ENCODE assay signal across 2 cellular contexts in the genomic region with DNA sequence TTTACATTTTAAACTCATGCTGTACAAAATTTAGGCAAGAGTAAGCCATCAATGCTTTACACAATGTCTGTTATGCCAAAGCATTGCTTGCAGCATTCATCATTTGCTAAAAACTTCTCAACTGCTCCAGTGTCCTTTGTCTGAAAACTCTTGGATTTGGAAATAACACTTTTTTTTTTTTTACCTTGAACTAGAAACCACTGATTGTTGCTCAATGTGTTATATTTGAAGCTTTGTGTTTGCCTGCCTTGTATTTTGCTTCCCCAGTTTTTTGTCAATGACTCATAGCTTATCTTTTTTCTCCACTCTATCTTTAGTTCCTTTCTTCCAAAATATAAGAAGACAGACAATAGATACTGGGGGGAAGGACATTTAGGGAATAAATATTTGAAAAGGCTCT.
A peak's percentile ranks its signal among the peaks of the same experiment; 100 is the strongest.
TF ChIP-seq lines count a peak whose summit lies in the region.

No MANE protein-coding gene starts in this region.

TF ChIP-seq in K562, 482 proteins besides CTCF, POLR2A, EP300 and RAD21:
- TF ChIP-seq JUND (IDR thresholded peaks at IDR 0.05; ENCODE audit: borderline replicate concordance, low read depth, low read length) (0 out of 2 replicates have a peak, but pooled peaks have one; percentile 10), JUND (tag; IDR thresholded peaks at IDR 0.05; ENCODE audit: borderline replicate concordance, low read depth, low read length) (no peak), ARID1B (IDR thresholded peaks at IDR 0.05) (peak; percentile 16; the same call in 1 of the 2 replicates), ZNF41 (CRISPR knock-in tag; conservative IDR thresholded peaks at IDR 0.05) (no peak), FOSL1 (tag; conservative IDR thresholded peaks at IDR 0.05) (0 out of 2 replicates have a peak, but pooled peaks have one; percentile 23), ILK (tag; IDR thresholded peaks at IDR 0.05; ENCODE audit: borderline replicate concordance, low read depth) (no peak)
- TF ChIP-seq, protein P1, sequence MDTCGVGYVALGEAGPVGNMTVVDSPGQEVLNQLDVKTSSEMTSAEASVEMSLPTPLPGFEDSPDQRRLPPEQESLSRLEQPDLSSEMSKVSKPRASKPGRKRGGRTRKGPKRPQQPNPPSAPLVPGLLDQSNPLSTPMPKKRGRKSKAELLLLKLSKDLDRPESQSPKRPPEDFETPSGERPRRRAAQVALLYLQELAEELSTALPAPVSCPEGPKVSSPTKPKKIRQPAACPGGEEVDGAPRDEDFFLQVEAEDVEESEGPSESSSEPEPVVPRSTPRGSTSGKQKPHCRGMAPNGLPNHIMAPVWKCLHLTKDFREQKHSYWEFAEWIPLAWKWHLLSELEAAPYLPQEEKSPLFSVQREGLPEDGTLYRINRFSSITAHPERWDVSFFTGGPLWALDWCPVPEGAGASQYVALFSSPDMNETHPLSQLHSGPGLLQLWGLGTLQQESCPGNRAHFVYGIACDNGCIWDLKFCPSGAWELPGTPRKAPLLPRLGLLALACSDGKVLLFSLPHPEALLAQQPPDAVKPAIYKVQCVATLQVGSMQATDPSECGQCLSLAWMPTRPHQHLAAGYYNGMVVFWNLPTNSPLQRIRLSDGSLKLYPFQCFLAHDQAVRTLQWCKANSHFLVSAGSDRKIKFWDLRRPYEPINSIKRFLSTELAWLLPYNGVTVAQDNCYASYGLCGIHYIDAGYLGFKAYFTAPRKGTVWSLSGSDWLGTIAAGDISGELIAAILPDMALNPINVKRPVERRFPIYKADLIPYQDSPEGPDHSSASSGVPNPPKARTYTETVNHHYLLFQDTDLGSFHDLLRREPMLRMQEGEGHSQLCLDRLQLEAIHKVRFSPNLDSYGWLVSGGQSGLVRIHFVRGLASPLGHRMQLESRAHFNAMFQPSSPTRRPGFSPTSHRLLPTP (IDR thresholded peaks at IDR 0.05; ENCODE audit: borderline replicate concordance, extremely low read depth, insufficient read length) = no peak
- TF ChIP-seq, protein P2, sequence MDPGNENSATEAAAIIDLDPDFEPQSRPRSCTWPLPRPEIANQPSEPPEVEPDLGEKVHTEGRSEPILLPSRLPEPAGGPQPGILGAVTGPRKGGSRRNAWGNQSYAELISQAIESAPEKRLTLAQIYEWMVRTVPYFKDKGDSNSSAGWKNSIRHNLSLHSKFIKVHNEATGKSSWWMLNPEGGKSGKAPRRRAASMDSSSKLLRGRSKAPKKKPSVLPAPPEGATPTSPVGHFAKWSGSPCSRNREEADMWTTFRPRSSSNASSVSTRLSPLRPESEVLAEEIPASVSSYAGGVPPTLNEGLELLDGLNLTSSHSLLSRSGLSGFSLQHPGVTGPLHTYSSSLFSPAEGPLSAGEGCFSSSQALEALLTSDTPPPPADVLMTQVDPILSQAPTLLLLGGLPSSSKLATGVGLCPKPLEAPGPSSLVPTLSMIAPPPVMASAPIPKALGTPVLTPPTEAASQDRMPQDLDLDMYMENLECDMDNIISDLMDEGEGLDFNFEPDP (CRISPR knock-in tag; IDR thresholded peaks at IDR 0.05) = no peak

TF ChIP-seq in HepG2, 621 proteins besides CTCF, POLR2A, EP300 and RAD21:
- TF ChIP-seq, protein P3, sequence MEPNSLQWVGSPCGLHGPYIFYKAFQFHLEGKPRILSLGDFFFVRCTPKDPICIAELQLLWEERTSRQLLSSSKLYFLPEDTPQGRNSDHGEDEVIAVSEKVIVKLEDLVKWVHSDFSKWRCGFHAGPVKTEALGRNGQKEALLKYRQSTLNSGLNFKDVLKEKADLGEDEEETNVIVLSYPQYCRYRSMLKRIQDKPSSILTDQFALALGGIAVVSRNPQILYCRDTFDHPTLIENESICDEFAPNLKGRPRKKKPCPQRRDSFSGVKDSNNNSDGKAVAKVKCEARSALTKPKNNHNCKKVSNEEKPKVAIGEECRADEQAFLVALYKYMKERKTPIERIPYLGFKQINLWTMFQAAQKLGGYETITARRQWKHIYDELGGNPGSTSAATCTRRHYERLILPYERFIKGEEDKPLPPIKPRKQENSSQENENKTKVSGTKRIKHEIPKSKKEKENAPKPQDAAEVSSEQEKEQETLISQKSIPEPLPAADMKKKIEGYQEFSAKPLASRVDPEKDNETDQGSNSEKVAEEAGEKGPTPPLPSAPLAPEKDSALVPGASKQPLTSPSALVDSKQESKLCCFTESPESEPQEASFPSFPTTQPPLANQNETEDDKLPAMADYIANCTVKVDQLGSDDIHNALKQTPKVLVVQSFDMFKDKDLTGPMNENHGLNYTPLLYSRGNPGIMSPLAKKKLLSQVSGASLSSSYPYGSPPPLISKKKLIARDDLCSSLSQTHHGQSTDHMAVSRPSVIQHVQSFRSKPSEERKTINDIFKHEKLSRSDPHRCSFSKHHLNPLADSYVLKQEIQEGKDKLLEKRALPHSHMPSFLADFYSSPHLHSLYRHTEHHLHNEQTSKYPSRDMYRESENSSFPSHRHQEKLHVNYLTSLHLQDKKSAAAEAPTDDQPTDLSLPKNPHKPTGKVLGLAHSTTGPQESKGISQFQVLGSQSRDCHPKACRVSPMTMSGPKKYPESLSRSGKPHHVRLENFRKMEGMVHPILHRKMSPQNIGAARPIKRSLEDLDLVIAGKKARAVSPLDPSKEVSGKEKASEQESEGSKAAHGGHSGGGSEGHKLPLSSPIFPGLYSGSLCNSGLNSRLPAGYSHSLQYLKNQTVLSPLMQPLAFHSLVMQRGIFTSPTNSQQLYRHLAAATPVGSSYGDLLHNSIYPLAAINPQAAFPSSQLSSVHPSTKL (CRISPR knock-in tag; IDR thresholded peaks at IDR 0.05) = peak; percentile 46; the same call in 1 of the 2 replicates
- TF ChIP-seq ZNF232 (CRISPR knock-in tag; IDR thresholded peaks at IDR 0.05; ENCODE audit: borderline replicate concordance) = no peak
- TF ChIP-seq NCOA2 (CRISPR knock-in tag; IDR thresholded peaks at IDR 0.05) = 0 out of 2 replicates have a peak, but pooled peaks have one; percentile 34
- peak; percentile 20; the same call in 1 of the 2 replicates for TF ChIP-seq NCOR1 (IDR thresholded peaks at IDR 0.05; ENCODE audit: borderline replicate concordance, low read length)
- no peak for TF ChIP-seq SOX13 (IDR thresholded peaks at IDR 0.05)
- peak in 1 of 2 experiments; percentile 85; a peak in 2 of 4 replicates for TF ChIP-seq SOX13 (CRISPR knock-in tag; conservative IDR thresholded peaks at IDR 0.05 in 1 of 2, IDR thresholded peaks at IDR 0.05 in 1 of 2)
- peak; percentile 49 for TF ChIP-seq CEBPG (CRISPR knock-in tag; IDR thresholded peaks at IDR 0.05)
- peak; percentile 61; the same call in 1 of the 2 replicates for TF ChIP-seq FOSL1 (CRISPR knock-in tag; IDR thresholded peaks at IDR 0.05; ENCODE audit: borderline replicate concordance)
- TF ChIP-seq ELF3 (CRISPR knock-in tag; IDR thresholded peaks at IDR 0.05) = 0 out of 2 replicates have a peak, but pooled peaks have one; percentile 44
- TF ChIP-seq, protein P4, sequence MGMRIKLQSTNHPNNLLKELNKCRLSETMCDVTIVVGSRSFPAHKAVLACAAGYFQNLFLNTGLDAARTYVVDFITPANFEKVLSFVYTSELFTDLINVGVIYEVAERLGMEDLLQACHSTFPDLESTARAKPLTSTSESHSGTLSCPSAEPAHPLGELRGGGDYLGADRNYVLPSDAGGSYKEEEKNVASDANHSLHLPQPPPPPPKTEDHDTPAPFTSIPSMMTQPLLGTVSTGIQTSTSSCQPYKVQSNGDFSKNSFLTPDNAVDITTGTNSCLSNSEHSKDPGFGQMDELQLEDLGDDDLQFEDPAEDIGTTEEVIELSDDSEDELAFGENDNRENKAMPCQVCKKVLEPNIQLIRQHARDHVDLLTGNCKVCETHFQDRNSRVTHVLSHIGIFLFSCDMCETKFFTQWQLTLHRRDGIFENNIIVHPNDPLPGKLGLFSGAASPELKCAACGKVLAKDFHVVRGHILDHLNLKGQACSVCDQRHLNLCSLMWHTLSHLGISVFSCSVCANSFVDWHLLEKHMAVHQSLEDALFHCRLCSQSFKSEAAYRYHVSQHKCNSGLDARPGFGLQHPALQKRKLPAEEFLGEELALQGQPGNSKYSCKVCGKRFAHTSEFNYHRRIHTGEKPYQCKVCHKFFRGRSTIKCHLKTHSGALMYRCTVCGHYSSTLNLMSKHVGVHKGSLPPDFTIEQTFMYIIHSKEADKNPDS (CRISPR knock-in tag; IDR thresholded peaks at IDR 0.05) = no peak
- TF ChIP-seq, protein P5, sequence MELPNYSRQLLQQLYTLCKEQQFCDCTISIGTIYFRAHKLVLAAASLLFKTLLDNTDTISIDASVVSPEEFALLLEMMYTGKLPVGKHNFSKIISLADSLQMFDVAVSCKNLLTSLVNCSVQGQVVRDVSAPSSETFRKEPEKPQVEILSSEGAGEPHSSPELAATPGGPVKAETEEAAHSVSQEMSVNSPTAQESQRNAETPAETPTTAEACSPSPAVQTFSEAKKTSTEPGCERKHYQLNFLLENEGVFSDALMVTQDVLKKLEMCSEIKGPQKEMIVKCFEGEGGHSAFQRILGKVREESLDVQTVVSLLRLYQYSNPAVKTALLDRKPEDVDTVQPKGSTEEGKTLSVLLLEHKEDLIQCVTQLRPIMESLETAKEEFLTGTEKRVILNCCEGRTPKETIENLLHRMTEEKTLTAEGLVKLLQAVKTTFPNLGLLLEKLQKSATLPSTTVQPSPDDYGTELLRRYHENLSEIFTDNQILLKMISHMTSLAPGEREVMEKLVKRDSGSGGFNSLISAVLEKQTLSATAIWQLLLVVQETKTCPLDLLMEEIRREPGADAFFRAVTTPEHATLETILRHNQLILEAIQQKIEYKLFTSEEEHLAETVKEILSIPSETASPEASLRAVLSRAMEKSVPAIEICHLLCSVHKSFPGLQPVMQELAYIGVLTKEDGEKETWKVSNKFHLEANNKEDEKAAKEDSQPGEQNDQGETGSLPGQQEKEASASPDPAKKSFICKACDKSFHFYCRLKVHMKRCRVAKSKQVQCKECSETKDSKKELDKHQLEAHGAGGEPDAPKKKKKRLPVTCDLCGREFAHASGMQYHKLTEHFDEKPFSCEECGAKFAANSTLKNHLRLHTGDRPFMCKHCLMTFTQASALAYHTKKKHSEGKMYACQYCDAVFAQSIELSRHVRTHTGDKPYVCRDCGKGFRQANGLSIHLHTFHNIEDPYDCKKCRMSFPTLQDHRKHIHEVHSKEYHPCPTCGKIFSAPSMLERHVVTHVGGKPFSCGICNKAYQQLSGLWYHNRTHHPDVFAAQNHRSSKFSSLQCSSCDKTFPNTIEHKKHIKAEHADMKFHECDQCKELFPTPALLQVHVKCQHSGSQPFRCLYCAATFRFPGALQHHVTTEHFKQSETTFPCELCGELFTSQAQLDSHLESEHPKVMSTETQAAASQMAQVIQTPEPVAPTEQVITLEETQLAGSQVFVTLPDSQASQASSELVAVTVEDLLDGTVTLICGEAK (IDR thresholded peaks at IDR 0.05) = no peak
- TF ChIP-seq, protein P5 (CRISPR knock-in tag; IDR thresholded peaks at IDR 0.05) = no peak
- peak; percentile 73 for TF ChIP-seq CEBPB (IDR thresholded peaks at IDR 0.05; ENCODE audit: borderline replicate concordance, low read depth, low read length)
- peak; percentile 64; the same call in 1 of the 2 replicates for TF ChIP-seq JUNB (CRISPR knock-in tag; IDR thresholded peaks at IDR 0.05; ENCODE audit: borderline replicate concordance)
- no peak for TF ChIP-seq SOX6 (IDR thresholded peaks at IDR 0.05)
- peak; percentile 56; the same call in 1 of the 2 replicates for TF ChIP-seq SOX6 (CRISPR knock-in tag; IDR thresholded peaks at IDR 0.05)
- peak; percentile 68; the same call in 1 of the 2 replicates for TF ChIP-seq SOX5 (CRISPR knock-in tag; IDR thresholded peaks at IDR 0.05; ENCODE audit: borderline replicate concordance)
